In the genomic region with DNA sequence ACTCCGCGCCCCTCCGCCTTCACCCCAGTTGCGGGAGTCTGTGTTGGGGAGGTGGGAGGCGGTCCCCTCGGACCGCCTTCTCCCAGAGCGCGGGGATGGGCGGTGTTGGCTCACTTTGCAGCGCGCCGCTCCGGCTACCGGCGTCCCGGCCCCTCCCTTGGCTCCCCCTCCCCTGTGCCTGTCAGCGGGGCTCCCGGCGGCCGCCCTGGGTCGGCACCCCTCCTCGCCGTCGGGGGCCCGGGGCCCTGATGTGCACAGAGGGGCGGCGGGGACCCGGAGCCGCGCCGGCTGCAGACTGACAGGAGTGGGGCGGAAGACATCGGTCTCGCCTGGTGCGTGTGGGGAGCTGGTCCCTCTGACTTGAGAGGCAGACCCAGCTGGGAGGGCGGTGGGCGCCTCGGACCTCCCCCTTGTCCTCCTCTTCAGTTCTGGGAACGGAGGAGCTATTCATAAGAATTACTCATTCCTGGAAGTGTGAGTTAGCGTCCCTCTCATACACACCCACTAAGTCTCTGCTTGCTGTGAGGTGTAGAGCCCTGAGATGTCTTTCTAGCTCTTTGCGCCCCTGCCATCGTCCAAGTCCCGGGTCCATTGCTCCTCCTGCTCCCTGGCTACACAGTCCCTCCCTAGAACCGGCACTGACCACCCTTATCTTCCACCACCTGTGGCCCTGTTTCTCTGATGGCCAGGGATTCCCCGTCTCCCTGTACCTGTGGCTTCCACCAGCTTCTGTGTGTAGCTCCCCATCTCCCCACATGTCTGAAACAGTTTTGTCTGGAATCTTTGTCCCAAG, we compare ENCODE assay signal across 9 cellular contexts. TPM values are rescaled to one million over a fixed set of nuclear protein-coding genes. Genes with fewer than 3 reads are reported as not detected.
DNase-seq lines count a peak whose midpoint lies in the region; ATAC-seq and TF ChIP-seq lines count a peak whose summit lies in the region.
"Had no signal": no experiment of that assay in that cellular context is flagged by ENCODE, and none has a peak within 500 bp of the region (broad histone marks: within the 10 kb centered on the region; RNA-seq: fewer than 3 reads in every experiment).

No MANE protein-coding gene starts in this region.

- H3K27ac ChIP-seq in lung (ENCODE audit: low read depth in 1 of 2, low read length in 1 of 2) (peak overlapping the region; percentile 75 to 76), thoracic aorta (peak overlapping the region; percentile 81 to 93)
- H3K27ac ChIP-seq: neutrophil had no signal

- 4% methylated on average over 33 to 46 of the region's 46 CpGs for WGBS in lung, 2 donors

- no peak for ATAC-seq in lung (ENCODE audit: insufficient read depth, low FRiP score)
- ATAC-seq in thoracic aorta (ENCODE audit: insufficient number of reproducible peaks, low FRiP score, low read depth), result no peak

- H3K36me3 ChIP-seq in lung (ENCODE audit: control insufficient read depth in 2 of 2, insufficient read depth in 2 of 2, low read length in 2 of 2) (no peaks in the 10 kb centered on the region), thoracic aorta (no peaks in the 10 kb centered on the region)
- H3K36me3 ChIP-seq: neutrophil had no signal

- DNase-seq in EL, result peak; percentile 22
- peak; percentile 23 for DNase-seq in OCI-M1 (lab: John Stamatoyannopoulos, UW)
- DNase-seq in dermis blood vessel endothelial cell, result peak; percentile 44
- DNase-seq in lung (ENCODE audit: low spot score), result no peak
- no peak for DNase-seq in thoracic aorta (ENCODE audit: low spot score)
- no peak for DNase-seq in NCI-H446 treated with DMSO at 0.1 percent for 48 hours (lab: John Stamatoyannopoulos, UW)
- DNase-seq in pons (ENCODE audit: low spot score), result no peak
- DNase-seq in superior temporal gyrus (ENCODE audit: extremely low spot score), result no peak

- TF ChIP-seq CTCF in lung (IDR thresholded peaks at IDR 0.05; ENCODE audit: control extremely low read depth, extremely low read depth), result no peak
- no peak for TF ChIP-seq CTCF in thoracic aorta (IDR thresholded peaks at IDR 0.05)

- H3K9me3 ChIP-seq in lung (ENCODE audit: control insufficient read depth in 2 of 2, insufficient read depth in 1 of 2, low read length in 1 of 2), result no peaks in the 10 kb centered on the region
- H3K9me3 ChIP-seq in thoracic aorta, result no peaks in the 10 kb centered on the region
- H3K9me3 ChIP-seq: neutrophil had no signal

- H3K27me3 ChIP-seq in lung (ENCODE audit: control insufficient read depth, insufficient read depth) (no peaks in the 10 kb centered on the region), thoracic aorta (replicated peaks; ENCODE audit: insufficient read depth) (no peaks in the 10 kb centered on the region)

- H3K4me1 ChIP-seq in lung (ENCODE audit: control insufficient read depth in 2 of 2, insufficient read depth in 2 of 2, low read length in 2 of 2) (peaks cover 0 to 14% of the 10 kb centered on the region in 2 donors), thoracic aorta (ENCODE audit: control insufficient read depth in 1 of 2, low read depth in 2 of 2) (peaks cover 4 to 42% of the 10 kb centered on the region in 2 donors)

- H3K4me3 ChIP-seq in lung (peak overlapping the region; percentile 85), thoracic aorta (peak overlapping the region; percentile 84)

RNA-seq across cellular contexts. Expression of a gene that starts 1.0 kb away (rescaled TPM):
- total RNA-seq in dermis blood vessel endothelial cell (140 and 151 TPM in 2 replicates), lung (10 to 100 TPM; 29.9 to 44.9 TPM), thoracic aorta (100 to 1,000 TPM; 418 to 748 TPM)
- 1 to 10 TPM; 5.2 to 5.9 TPM for polyA plus RNA-seq in lung

RNA-seq across cellular contexts. Expression of a gene that starts 42.3 kb away (rescaled TPM):
- total RNA-seq in dermis blood vessel endothelial cell (not detected in 2 replicates), lung (not detected), thoracic aorta (not detected)
- polyA plus RNA-seq in lung, result not detected

Comparison
In these comparisons a context has a peak if more than half of its experiments do, and no peak if none do; other contexts are left out.
1. DNase-seq: peak in EL (single experiment), OCI-M1 (single experiment) and dermis blood vessel endothelial cell (single experiment); none in lung (single experiment), thoracic aorta (single experiment), NCI-H446 treated with DMSO at 0.1 percent for 48 hours (single experiment), pons (single experiment) and superior temporal gyrus (single experiment).